ENCODE assay signal across 13 cellular contexts in genomic region chr4:112889199-112889598, GRCh38.
DNase-seq lines count a peak whose midpoint lies in the region; ATAC-seq and TF ChIP-seq lines count a peak whose summit lies in the region.
"Had no signal": no experiment of that assay in that cellular context is flagged by ENCODE, and none has a peak within 500 bp of the region (broad histone marks: within the 10 kb centered on the region; RNA-seq: fewer than 3 reads in every experiment).

No MANE protein-coding gene starts in this region.

- H3F3A ChIP-seq in neural progenitor cell (ENCODE audit: low read depth), result peaks cover 45% of the 10 kb centered on the region

- peaks cover 72% of the 10 kb centered on the region for H3K79me2 ChIP-seq in neural progenitor cell (ENCODE audit: low read depth)

- no peaks in the 10 kb centered on the region for H3K27me3 ChIP-seq in heart right ventricle
- H3K27me3 ChIP-seq in neural progenitor cell, result no peaks in the 10 kb centered on the region
- H3K27me3 ChIP-seq in uterus, result no peaks in the 10 kb centered on the region
- no peaks in the 10 kb centered on the region for H3K27me3 ChIP-seq in prostate gland (replicated peaks; ENCODE audit: insufficient read depth)

- no peak overlapping the region for H3K4me3 Mint-ChIP-seq in neural progenitor cell

- peaks cover 2% of the 10 kb centered on the region for H3K27me3 Mint-ChIP-seq in neural progenitor cell (ENCODE audit: insufficient read depth, low read depth)
- H3K27me3 Mint-ChIP-seq: progenitor cell of endocrine pancreas had no signal

- H3K9ac ChIP-seq in neural progenitor cell, result no peak overlapping the region

- peaks cover 21% of the 10 kb centered on the region for H3K4me1 Mint-ChIP-seq in neural progenitor cell

- H3K27ac Mint-ChIP-seq in neural progenitor cell, result no peak overlapping the region
- H3K27ac Mint-ChIP-seq: activated T-helper 2 cell treated with anti-CD3 and anti-CD28 coated beads, Interferon-gamma antibody, Interleukin-2, Interleukin-4, amounts not matched to agents 10 μg/mL and 5 μg/mL and 100 μg/mL, durations not matched to agents 14 hours and 24 hours and 36 hours; progenitor cell of endocrine pancreas had no signal

- no peaks in the 10 kb centered on the region for H3K36me3 ChIP-seq in heart right ventricle
- H3K36me3 ChIP-seq in neural progenitor cell, result no peaks in the 10 kb centered on the region
- no peaks in the 10 kb centered on the region for H3K36me3 ChIP-seq in uterus
- H3K36me3 ChIP-seq in prostate gland, result no peaks in the 10 kb centered on the region

- H3K9me3 ChIP-seq in heart right ventricle (no peaks in the 10 kb centered on the region), neural progenitor cell (ENCODE audit: low read depth) (no peaks in the 10 kb centered on the region), uterus (no peaks in the 10 kb centered on the region), prostate gland (no peaks in the 10 kb centered on the region)
- H3K9me3 ChIP-seq: A549 had no signal

- intact Hi-C loops in heart right ventricle (cut with DNase I), result no loop called here
- intact Hi-C loops in left ventricle myocardium superior (cut with micrococcal nuclease), result no loop called here
- intact Hi-C loops in uterus (cut with DNase I; ENCODE audit: low total_unique reads), result no loop called here
- intact Hi-C loops in prostate gland (cut with DNase I), result no loop called here

- H3K27ac ChIP-seq in heart right ventricle, result peak overlapping the region in 2 of 10 donors; percentile 45 to 48
- peak overlapping the region; percentile 95 for H3K27ac ChIP-seq in caudate nucleus (ENCODE audit: low read depth, low read length)
- H3K27ac ChIP-seq in neural progenitor cell, result peak overlapping the region; percentile 78
- peak overlapping the region; percentile 79 to 93 for H3K27ac ChIP-seq in uterus
- no peak overlapping the region for H3K27ac ChIP-seq in prostate gland
- H3K27ac ChIP-seq: A549 had no signal

- no peak overlapping the region for H2AFZ ChIP-seq in neural progenitor cell (replicated peaks)

- peaks cover 14% of the 10 kb centered on the region for H3K9me3 Mint-ChIP-seq in neural progenitor cell
- H3K9me3 Mint-ChIP-seq: activated T-helper 2 cell treated with anti-CD3 and anti-CD28 coated beads, Interferon-gamma antibody, Interleukin-2, Interleukin-4, amounts not matched to agents 10 μg/mL and 5 μg/mL and 100 μg/mL, durations not matched to agents 14 hours and 24 hours and 36 hours had no signal

- DNase-seq in heart right ventricle (no peak), left ventricle myocardium superior (no peak), caudate nucleus (lab: John Stamatoyannopoulos, UW) (no peak), neural progenitor cell (ENCODE audit: low spot score) (no peak), uterus (no peak), NCI-H446 treated with DMSO at 0.1 percent for 48 hours (lab: John Stamatoyannopoulos, UW) (no peak), NCI-H510A treated with DMSO at 0.1 percent for 48 hours (lab: John Stamatoyannopoulos, UW) (no peak), prostate gland (ENCODE audit: low spot score) (no peak)
- DNase-seq: NCI-H1436 treated with DMSO at 0.1 percent for 48 hours had no signal

- peak overlapping the region; percentile 17 for H3K4me2 ChIP-seq in neural progenitor cell
- H3K4me2 ChIP-seq: A549 had no signal

- H3K4me1 ChIP-seq in heart right ventricle (peaks cover 0 to 9% (median 0%) of the 10 kb centered on the region in 9 donors), neural progenitor cell (peaks cover 40% of the 10 kb centered on the region), uterus (no peaks in the 10 kb centered on the region), prostate gland (replicated peaks) (no peaks in the 10 kb centered on the region)
- H3K4me1 ChIP-seq: A549 had no signal

- no peaks in the 10 kb centered on the region for H4K20me1 ChIP-seq in neural progenitor cell (ENCODE audit: low read depth)

- TF ChIP-seq CTCF in heart right ventricle (IDR thresholded peaks at IDR 0.05) (no peak), neural progenitor cell (IDR thresholded peaks at IDR 0.05) (no peak), uterus (IDR thresholded peaks at IDR 0.05) (no peak), prostate gland (IDR thresholded peaks at IDR 0.05) (no peak)

- ATAC-seq in heart right ventricle, result no peak
- no peak for ATAC-seq in left ventricle myocardium superior
- ATAC-seq: A549, K562 had no signal

- H3K36me3 Mint-ChIP-seq in neural progenitor cell, result peaks cover 8% of the 10 kb centered on the region

- H3K4me3 ChIP-seq in heart right ventricle, result peak overlapping the region in 6 of 10 donors; percentile 0 to 38 (median 32)
- H3K4me3 ChIP-seq in neural progenitor cell, result no peak overlapping the region
- H3K4me3 ChIP-seq in uterus, result peak overlapping the region; percentile 20 to 39
- no peak overlapping the region for H3K4me3 ChIP-seq in prostate gland
- H3K4me3 ChIP-seq: A549, K562 had no signal

- TF ChIP-seq POLR2A in uterus (IDR thresholded peaks at IDR 0.05) (no peak), prostate gland (IDR thresholded peaks at IDR 0.05) (no peak)

Comparison
In these comparisons a context has a peak if more than half of its experiments do, and no peak if none do; other contexts are left out.
1. H3K27ac ChIP-seq: peak in caudate nucleus (single experiment), neural progenitor cell (single experiment) and uterus (2 of 2); none in prostate gland (0 of 2).
2. H3K4me3 ChIP-seq: peak in heart right ventricle (6 of 10) and uterus (2 of 2); none in neural progenitor cell (single experiment) and prostate gland (0 of 2).